ENCODE assay signal across 9 cellular contexts in genomic region chr7:132933076-132933466, GRCh38.
DNase-seq lines count a peak whose midpoint lies in the region; ATAC-seq and TF ChIP-seq lines count a peak whose summit lies in the region.
"Had no signal": no experiment of that assay in that cellular context is flagged by ENCODE, and none has a peak within 500 bp of the region (broad histone marks: within the 10 kb centered on the region; RNA-seq: fewer than 3 reads in every experiment).

No MANE protein-coding gene starts in this region.

- H3K4me1 ChIP-seq in SK-N-SH (ENCODE audit: control insufficient read depth in 1 of 2, insufficient read depth in 2 of 2, low read depth in 1 of 2, low read length in 1 of 2) (peaks cover 11 to 14% of the 10 kb centered on the region in 2 experiments; a peak in 3 of 4 replicates), hepatocyte (ENCODE audit: insufficient read depth) (no peaks in the 10 kb centered on the region)

- H3K27me3 ChIP-seq in SK-N-SH (ENCODE audit: insufficient read depth) (no peaks in the 10 kb centered on the region), hepatocyte (no peaks in the 10 kb centered on the region)

- peaks cover 0 to 4% of the 10 kb centered on the region in 2 experiments for H3K36me3 ChIP-seq in SK-N-SH (replicated peaks in 1 of 2; ENCODE audit: control insufficient read depth in 1 of 2, insufficient read depth in 2 of 2, low read length in 1 of 2)
- no peaks in the 10 kb centered on the region for H3K36me3 ChIP-seq in hepatocyte (replicated peaks; ENCODE audit: insufficient read depth, low read depth)

- TF ChIP-seq EP300 in SK-N-SH (IDR thresholded peaks at IDR 0.05; ENCODE audit: borderline replicate concordance in 1 of 2, low read depth in 1 of 2, low read length in 1 of 2): peak in 1 of 2 experiments; percentile 52; a peak in 2 of 4 replicates

- 40% methylated on average over 4 of the region's 4 CpGs for WGBS in SK-N-SH (ENCODE audit: low lambda C conversion rate)
- WGBS in hepatocyte (ENCODE audit: low lambda C conversion rate, missing lambda C conversion rate): 77% methylated on average over 4 of the region's 4 CpGs

- TF ChIP-seq CTCF in SK-N-SH (IDR thresholded peaks at IDR 0.05): no peak
- TF ChIP-seq CTCF in hepatocyte (IDR thresholded peaks at IDR 0.05; ENCODE audit: poor library complexity): no peak

- H3K4me2 ChIP-seq in SK-N-SH (peak overlapping the region; percentile 13; the same call in 1 of the 2 replicates), hepatocyte (no peak overlapping the region)

- no peaks in the 10 kb centered on the region for H3K79me2 ChIP-seq in SK-N-SH (ENCODE audit: insufficient read depth)
- peaks cover 3% of the 10 kb centered on the region for H3K79me2 ChIP-seq in hepatocyte

- H3K4me3 ChIP-seq in SK-N-SH (ENCODE audit: low read depth in 2 of 2, low read length in 1 of 2) (no peak overlapping the region), hepatocyte (no peak overlapping the region)

- POLR2A ChIA-PET in SK-N-SH (lab: Yijun Ruan, JAX) (no interaction called here), HEK293T (lab: Yijun Ruan, JAX) (no interaction called here)

- H3K9me3 ChIP-seq in SK-N-SH (no peaks in the 10 kb centered on the region), hepatocyte (ENCODE audit: low read depth) (no peaks in the 10 kb centered on the region)

- H4K20me1 ChIP-seq in SK-N-SH (ENCODE audit: insufficient read depth) (no peaks in the 10 kb centered on the region), hepatocyte (ENCODE audit: insufficient read depth, poor library complexity, severe bottlenecking) (no peaks in the 10 kb centered on the region)

- no peaks in the 10 kb centered on the region for H3K9me2 ChIP-seq in SK-N-SH
- no peaks in the 10 kb centered on the region for H3K9me2 ChIP-seq in hepatocyte (replicated peaks; ENCODE audit: insufficient read depth)

- TF ChIP-seq RAD21 in SK-N-SH (IDR thresholded peaks at IDR 0.05; ENCODE audit: low read length): no peak

- H3K27ac ChIP-seq in SK-N-SH (ENCODE audit: low read depth in 2 of 2, low read length in 1 of 2): peak overlapping the region; percentile 5 to 38
- peak overlapping the region; percentile 84 for H3K27ac ChIP-seq in hepatocyte

- CTCF ChIA-PET in SK-N-SH (lab: Yijun Ruan, JAX): interaction anchor here (1.1 to 1.5 kb wide), 2 partner anchors 9 to 352 kb away, joined by 3 to 6 read pairs; no protein-coding TSS in a partner anchor
- CTCF ChIA-PET in HEK293T (lab: Yijun Ruan, JAX): no interaction called here

- peak; percentile 63 for ATAC-seq in GM18502 (IDR thresholded peaks at IDR 0.05; ENCODE audit: poor library complexity, unreplicated experiment)
- no peak for ATAC-seq in GM19023 (IDR thresholded peaks at IDR 0.05; ENCODE audit: unreplicated experiment)
- no peak for ATAC-seq in HG03196 (IDR thresholded peaks at IDR 0.05; ENCODE audit: unreplicated experiment)

- no peak overlapping the region for H3K9ac ChIP-seq in SK-N-SH

- no peaks in the 10 kb centered on the region for H3F3A ChIP-seq in SK-N-SH (replicated peaks; ENCODE audit: insufficient read depth)

- DNase-seq in AG20443 (ENCODE audit: low spot score): peak; percentile 43
- no peak for DNase-seq in SK-N-SH
- peak; percentile 48 for DNase-seq in hepatocyte (ENCODE audit: low spot score)
- no peak for DNase-seq in iPS-NIHi7 (ENCODE audit: extremely low spot score)
- no peak for DNase-seq in HEK293T (ENCODE audit: extremely low spot score)
- DNase-seq: GF-D8 had no signal

- H2AFZ ChIP-seq in SK-N-SH (ENCODE audit: low read depth) (no peak overlapping the region), hepatocyte (no peak overlapping the region)

TF ChIP-seq in SK-N-SH, 30 proteins besides CTCF, POLR2A, EP300 and RAD21:
- TF ChIP-seq MAX (IDR thresholded peaks at IDR 0.05; ENCODE audit: low read depth) (0 out of 2 replicates have a peak, but pooled peaks have one; percentile 40), TCF12 (IDR thresholded peaks at IDR 0.05) (0 out of 2 replicates have a peak, but pooled peaks have one; percentile 1), USF1 (IDR thresholded peaks at IDR 0.05; ENCODE audit: borderline replicate concordance, low read depth) (peak; percentile 74; the same call in 1 of the 2 replicates), CHD2 (IDR thresholded peaks at IDR 0.05; ENCODE audit: low read length, partially characterized antibody) (no peak)

TF ChIP-seq in HEK293T, 16 proteins besides CTCF, POLR2A, EP300 and RAD21:
- TF ChIP-seq ARNT (IDR thresholded peaks at IDR 0.05) (no peak), CTBP1 (IDR thresholded peaks at IDR 0.05; ENCODE audit: borderline replicate concordance) (no peak)

Comparison
In these comparisons a context has a peak if more than half of its experiments do, and no peak if none do; other contexts are left out.
1. DNase-seq: peak in AG20443 (single experiment) and hepatocyte (single experiment); none in SK-N-SH (single experiment), iPS-NIHi7 (single experiment) and HEK293T (single experiment).